8 cellular contexts compared by ENCODE assay signal in genomic region chr7:76393116-76394031, GRCh38. TPM values are rescaled to one million over a fixed set of nuclear protein-coding genes. Genes with fewer than 3 reads are reported as not detected.
DNase-seq lines count a peak whose midpoint lies in the region; ATAC-seq and TF ChIP-seq lines count a peak whose summit lies in the region.

No MANE protein-coding gene starts in this region.

- TF ChIP-seq CTCF in choroid plexus epithelial cell (conservative IDR thresholded peaks at IDR 0.05; ENCODE audit: low read depth, low read length): no peak

- intact Hi-C loops in left colon (cut with DNase I, micrococcal nuclease): no loop called here

- ATAC-seq in GM19035 (IDR thresholded peaks at IDR 0.05; ENCODE audit: unreplicated experiment) (peak; percentile 87), HG03280 (IDR thresholded peaks at IDR 0.05; ENCODE audit: unreplicated experiment) (peak; percentile 89), left colon (peak; percentile 85)

- H3K4me3 ChIP-seq in choroid plexus epithelial cell (ENCODE audit: low read depth, low read length): peak overlapping the region; percentile 77

- DNase-seq in AML-193 (lab: John Stamatoyannopoulos, UW): peak; percentile 86 to 90
- DNase-seq in NCI-H345 treated with DMSO at 0.1 percent for 48 hours (lab: John Stamatoyannopoulos, UW; ENCODE audit: unreplicated experiment): peak; percentile 84
- peak; percentile 89 for DNase-seq in activated CD4-positive, alpha-beta T cell treated with anti-CD3 and anti-CD28 coated beads for 1 hour
- DNase-seq in choroid plexus epithelial cell (ENCODE audit: low read depth): peak; percentile 84
- peak; percentile 97 for DNase-seq in left colon
- DNase-seq in stimulated activated CD4-positive, alpha-beta T cell treated with anti-CD3 and anti-CD28 coated beads, Interleukin-1b, Interleukin-23, amount 100 ng/mL, for 4 hours (ENCODE audit: low read depth in 2 of 2): peak; percentile 91 to 93

RNA-seq across cellular contexts. Expression of gene SSC4D, which starts 16.1 kb away (rescaled TPM):
- total RNA-seq in left colon: under 1 TPM; 0.15 to 0.50 TPM

RNA-seq across cellular contexts. Expression of gene ZP3, which starts 31.4 kb away (rescaled TPM):
- 1 to 10 TPM; 3.3 to 5.9 TPM for total RNA-seq in left colon

RNA-seq across cellular contexts. Expression of gene YWHAG, which starts 34.6 kb away (rescaled TPM):
- total RNA-seq in left colon: 100 to 1,000 TPM in 1 of 2 donors, 10 to 100 TPM in 1; 83.3 to 106 TPM

Comparison
In these comparisons a context has a peak if more than half of its experiments do, and no peak if none do; other contexts are left out.
1. Peak in every context shown above with its lines: DNase-seq, ATAC-seq and H3K4me3 ChIP-seq.